ENCODE assay signal across 26 cellular contexts in the genomic region with DNA sequence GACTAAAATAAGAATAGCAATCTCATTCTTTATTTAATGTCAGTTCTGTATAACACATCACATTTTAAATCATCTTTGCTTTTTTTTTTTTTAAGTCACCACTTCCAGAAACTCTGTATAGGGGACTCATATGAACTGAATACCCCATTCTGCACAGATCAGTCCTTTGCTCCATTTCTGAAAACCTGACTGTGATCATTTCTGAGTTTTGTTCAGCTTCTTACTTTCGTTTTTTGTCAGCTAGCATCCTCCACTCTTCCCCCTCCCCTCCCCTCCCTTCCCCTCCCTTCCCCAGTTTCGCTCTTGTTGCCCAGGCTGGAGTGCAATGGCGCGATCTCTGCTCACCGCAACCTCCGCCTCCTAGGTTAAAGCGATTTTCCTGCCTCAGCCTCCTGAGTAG. TPM values are rescaled to one million over a fixed set of nuclear protein-coding genes. Genes with fewer than 3 reads are reported as not detected.
DNase-seq lines count a peak whose midpoint lies in the region; ATAC-seq and TF ChIP-seq lines count a peak whose summit lies in the region.
"Had no signal": no experiment of that assay in that cellular context is flagged by ENCODE, and none has a peak within 500 bp of the region (broad histone marks: within the 10 kb centered on the region; RNA-seq: fewer than 3 reads in every experiment).

No MANE protein-coding gene starts in this region.

- intact Hi-C loops in right lobe of liver (cut with DNase I) = no loop called here

- no peaks in the 10 kb centered on the region for H3K9me3 Mint-ChIP-seq in IgD-negative memory B cell

- H3K4me3 ChIP-seq in right lobe of liver = no peak overlapping the region
- H3K4me3 ChIP-seq: A549, SK-N-MC had no signal

- ATAC-seq in GM18498 (IDR thresholded peaks at IDR 0.05; ENCODE audit: unreplicated experiment) = peak; percentile 58
- ATAC-seq in GM21529 (IDR thresholded peaks at IDR 0.05; ENCODE audit: unreplicated experiment) = peak; percentile 60
- no peak for ATAC-seq in right lobe of liver
- no peak for ATAC-seq in GM18505 (IDR thresholded peaks at IDR 0.05; ENCODE audit: unreplicated experiment)
- ATAC-seq: A549, T-helper 17 cell had no signal

- H3K36me3 Mint-ChIP-seq in IgD-negative memory B cell = peaks cover 2% of the 10 kb centered on the region
- H3K36me3 Mint-ChIP-seq: CD14-positive monocyte had no signal

- no peaks in the 10 kb centered on the region for H3K27me3 Mint-ChIP-seq in IgD-negative memory B cell
- H3K27me3 Mint-ChIP-seq: B cell, T-helper 17 cell had no signal

- H3K9me3 ChIP-seq in right lobe of liver = no peaks in the 10 kb centered on the region
- H3K9me3 ChIP-seq: A549 had no signal

- peak overlapping the region; percentile 39 to 90 (median 88) for H3K27ac ChIP-seq in right lobe of liver
- H3K27ac ChIP-seq: A549, HL-60, SK-N-MC had no signal

- peak overlapping the region in 3 of 4 donors; percentile 48 to 78 (median 60) for H3K4me3 Mint-ChIP-seq in IgD-negative memory B cell
- H3K4me3 Mint-ChIP-seq: B cell, CD14-positive monocyte, T-helper 17 cell had no signal

- 88% methylated on average over 7 of the region's 7 CpGs for WGBS in right lobe of liver (ENCODE audit: insufficient coverage, low coverage, low lambda C conversion rate, missing lambda C conversion rate)

- DNase-seq in right lobe of liver = no peak
- DNase-seq in D341Med (ENCODE audit: low spot score) = no peak
- no peak for DNase-seq in HuH-7 (ENCODE audit: low spot score)
- no peak for DNase-seq in NCI-H128 (lab: John Stamatoyannopoulos, UW; ENCODE audit: unreplicated experiment)
- DNase-seq: DMS79, IMR-90, Karpas-422, MV-4-11, NCI-H1417, NCI-H1694 treated with DMSO at 0.1 percent for 48 hours, NCI-H2081 treated with DMSO at 0.1 percent for 48 hours, NCI-H2171 treated with DMSO at 0.1 percent for 48 hours, NCI-H446 treated with DMSO at 0.1 percent for 48 hours, NCI-H526 treated with DMSO at 0.1 percent for 48 hours, SHP77, SW 1271, T-helper 17 cell had no signal

- peaks cover 0 to 32% (median 17%) of the 10 kb centered on the region in 4 donors for H3K4me1 ChIP-seq in right lobe of liver
- H3K4me1 ChIP-seq: A549 had no signal

- H3K27ac Mint-ChIP-seq in IgD-negative memory B cell = no peak overlapping the region
- H3K27ac Mint-ChIP-seq: B cell, CD14-positive monocyte, T-helper 17 cell had no signal

- H3K36me3 ChIP-seq in right lobe of liver = no peaks in the 10 kb centered on the region

- H3K4me1 Mint-ChIP-seq in IgD-negative memory B cell = no peaks in the 10 kb centered on the region
- H3K4me1 Mint-ChIP-seq: B cell, CD14-positive monocyte, T-helper 17 cell had no signal

- TF ChIP-seq POLR2A in right lobe of liver (IDR thresholded peaks at IDR 0.05) = no peak
- no peak for TF ChIP-seq POLR2A in GM18505 (IDR thresholded peaks at IDR 0.05; ENCODE audit: borderline replicate concordance, extremely low read depth, insufficient read depth, insufficient read length)

- H3K27me3 ChIP-seq in right lobe of liver = no peaks in the 10 kb centered on the region

- TF ChIP-seq CTCF in right lobe of liver (IDR thresholded peaks at IDR 0.05) = no peak

RNA-seq across cellular contexts. Expression of a gene that starts 49.8 kb away (rescaled TPM):
- 8.3 TPM for polyA plus RNA-seq in IgD-negative memory B cell
- total RNA-seq in right lobe of liver = 1 to 10 TPM in 1 of 6 experiments, under 1 TPM in 5; 0.20 to 1.1 (median 0.58) TPM

Comparison
In these comparisons a context has a peak if more than half of its experiments do, and no peak if none do; other contexts are left out.
1. ATAC-seq: peak in GM18498 (single experiment) and GM21529 (single experiment); none in right lobe of liver (0 of 4) and GM18505 (single experiment).